Comparison of ENCODE assay signal across 26 cellular contexts in the genomic region with DNA sequence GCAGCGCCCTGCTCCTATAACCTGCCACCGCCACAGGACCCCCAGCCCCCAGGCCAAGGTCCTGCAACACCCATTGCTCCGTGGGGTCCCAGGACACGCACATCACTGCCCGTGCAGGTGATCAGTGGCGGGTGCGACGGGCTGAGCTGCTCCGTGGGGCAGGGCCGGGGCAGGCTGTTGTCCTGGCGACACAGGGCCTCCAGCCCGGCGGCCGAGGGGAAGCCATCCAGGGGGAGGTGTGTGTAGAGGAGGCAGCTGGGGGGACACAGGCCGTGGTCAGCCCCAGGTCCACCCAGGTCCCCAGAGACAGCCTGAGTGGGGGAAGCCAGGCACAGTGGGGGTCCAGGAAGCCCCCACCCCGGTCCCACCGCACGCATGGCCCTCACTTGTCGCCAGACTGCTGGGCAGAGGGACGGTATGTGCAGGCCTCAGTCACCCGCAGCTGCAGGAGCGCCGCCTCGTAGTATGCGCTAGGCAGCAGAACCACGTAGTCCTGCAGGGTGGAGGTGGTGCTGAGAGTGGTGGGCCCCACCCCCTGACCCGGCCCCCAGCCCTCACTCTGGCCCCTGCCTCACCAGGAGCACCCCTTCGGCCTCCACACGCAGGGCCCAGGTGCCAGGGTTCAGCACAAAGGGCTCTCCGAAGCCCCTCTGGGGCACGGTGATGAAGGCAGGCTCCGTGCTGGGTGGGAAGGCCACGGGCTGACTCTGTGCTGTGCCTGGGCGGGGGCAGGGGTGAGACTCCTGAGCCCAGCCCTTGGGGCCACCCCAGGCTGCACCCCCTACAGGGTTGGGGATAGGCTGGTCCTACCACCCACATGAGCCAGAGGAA.
"Had no signal": no experiment of that assay in that cellular context is flagged by ENCODE, and none has a peak within 500 bp of the region (broad histone marks: within the 10 kb centered on the region; RNA-seq: fewer than 3 reads in every experiment).

No MANE protein-coding gene starts in this region.

- H3K36me3 Mint-ChIP-seq: activated CD8-positive, alpha-beta memory T cell treated with anti-CD3 and anti-CD28 coated beads, Interleukin-2, amount 10 ng/mL, durations not matched to agents 7 days and 5 days; activated naive CD4-positive, alpha-beta T cell treated with anti-CD3 and anti-CD28 coated beads, Interleukin-2, amount 50 U/mL, for 24 hours had no signal

- H3K27me3 ChIP-seq: breast epithelium, MG63, SJSA1 had no signal

- H3K9me3 ChIP-seq: breast epithelium, MG63, SJSA1 had no signal

- H3K27ac Mint-ChIP-seq: activated B cell treated with CpG ODN at 0.5 μM for 24 hours; activated CD4-positive, alpha-beta T cell treated with anti-CD3 and anti-CD28 coated beads, Interleukin-2, amount 10 ng/mL, durations not matched to agents 24 days and 14 days; activated CD8-positive, alpha-beta memory T cell treated with anti-CD3 and anti-CD28 coated beads, Interleukin-2, amount 10 ng/mL, durations not matched to agents 7 days and 5 days; activated naive CD4-positive, alpha-beta T cell treated with anti-CD3 and anti-CD28 coated beads, Interleukin-2, amount 50 U/mL, for 24 hours; activated T-cell treated with anti-CD3 and anti-CD28 coated beads, Interleukin-2, amount 50 U/mL, for 24 hours; activated T-helper 1 cell treated with anti-CD3 and anti-CD28 coated beads, Interleukin-12 subunit alpha, Interleukin-12 subunit beta, Interleukin-2, Interleukin-4 antibody, amounts not matched to agents 30 ng/mL and 10 ng/mL and 1 ng/mL, durations not matched to agents 14 hours and 24 hours and 36 hours; T-helper 1 cell treated with Interleukin-12 subunit alpha and Interleukin-12 subunit beta and Interleukin-4 antibody, amounts not matched to agents 30 μg/mL and 1 μg/mL, for 36 hours had no signal

- DNase-seq: activated B cell treated with CpG ODN at 0.5 μM for 24 hours; activated CD4-positive, alpha-beta T cell treated with anti-CD3 and anti-CD28 coated beads for 1 hour; activated CD4-positive, alpha-beta T cell treated with anti-CD3 and anti-CD28 coated beads, Interleukin-2, amount 10 ng/mL, durations not matched to agents 24 days and 14 days; activated CD4-positive, alpha-beta T cell treated with anti-CD3 and anti-CD28 coated beads, Interleukin-2, amount 50 U/mL, for 48 hours; activated CD8-positive, alpha-beta memory T cell treated with anti-CD3 and anti-CD28 coated beads, Interleukin-2, amount 10 ng/mL, durations not matched to agents 7 days and 5 days; activated effector memory CD4-positive, alpha-beta T cell treated with Interleukin-2 at 50 U/mL for 16 hours; activated naive CD4-positive, alpha-beta T cell; activated T-cell treated with anti-CD3 and anti-CD28 coated beads, Interleukin-2, amount 50 U/mL, for 24 hours; aorta; central memory CD4-positive, alpha-beta T cell; MG63; NCI-H1105; NCI-H1436 treated with DMSO at 0.1 percent for 48 hours; NCI-H187; NCI-H2081; NCI-H524; PC-9; SHP77; T-helper 9 cell had no signal

- H3K4me1 Mint-ChIP-seq: activated CD4-positive, alpha-beta T cell treated with anti-CD3 and anti-CD28 coated beads, Interleukin-2, amount 10 ng/mL, durations not matched to agents 24 days and 14 days; activated CD8-positive, alpha-beta memory T cell treated with anti-CD3 and anti-CD28 coated beads, Interleukin-2, amount 10 ng/mL, durations not matched to agents 7 days and 5 days; activated naive CD4-positive, alpha-beta T cell treated with anti-CD3 and anti-CD28 coated beads, Interleukin-2, amount 50 U/mL, for 24 hours had no signal

- H3K27me3 Mint-ChIP-seq: activated B cell treated with CpG ODN at 0.5 μM for 24 hours; activated CD4-positive, alpha-beta T cell treated with anti-CD3 and anti-CD28 coated beads, Interleukin-2, amount 10 ng/mL, durations not matched to agents 24 days and 14 days; activated CD8-positive, alpha-beta memory T cell treated with anti-CD3 and anti-CD28 coated beads, Interleukin-2, amount 10 ng/mL, durations not matched to agents 7 days and 5 days had no signal

- H3K4me3 ChIP-seq: breast epithelium, MG63, PC-9, SJSA1 had no signal

- ATAC-seq: activated CD8-positive, alpha-beta memory T cell treated with anti-CD3 and anti-CD28 coated beads, Interleukin-2, amount 10 ng/mL, durations not matched to agents 7 days and 5 days; SK-N-SH treated with all-trans-retinoic acid at 6 μM for 48 hours had no signal

- H3K36me3 ChIP-seq: breast epithelium, SJSA1 had no signal

- H3K4me1 ChIP-seq: breast epithelium, SJSA1 had no signal

- H3K4me3 Mint-ChIP-seq: activated B cell treated with CpG ODN at 0.5 μM for 24 hours; activated CD4-positive, alpha-beta T cell treated with anti-CD3 and anti-CD28 coated beads, Interleukin-2, amount 10 ng/mL, durations not matched to agents 24 days and 14 days; activated CD8-positive, alpha-beta memory T cell treated with anti-CD3 and anti-CD28 coated beads, Interleukin-2, amount 10 ng/mL, durations not matched to agents 7 days and 5 days; activated naive CD4-positive, alpha-beta T cell treated with anti-CD3 and anti-CD28 coated beads, Interleukin-2, amount 50 U/mL, for 24 hours; activated T-cell treated with anti-CD3 and anti-CD28 coated beads, Interleukin-2, amount 50 U/mL, for 24 hours; activated T-helper 1 cell treated with anti-CD3 and anti-CD28 coated beads, Interleukin-12 subunit alpha, Interleukin-12 subunit beta, Interleukin-2, Interleukin-4 antibody, amounts not matched to agents 30 ng/mL and 10 ng/mL and 1 ng/mL, durations not matched to agents 14 hours and 24 hours and 36 hours; T-helper 1 cell treated with Interleukin-12 subunit alpha and Interleukin-12 subunit beta and Interleukin-4 antibody, amounts not matched to agents 30 μg/mL and 1 μg/mL, for 36 hours had no signal

- H3K9me3 Mint-ChIP-seq: activated B cell treated with CpG ODN at 0.5 μM for 24 hours; activated CD4-positive, alpha-beta T cell treated with anti-CD3 and anti-CD28 coated beads, Interleukin-2, amount 10 ng/mL, durations not matched to agents 24 days and 14 days; activated naive CD4-positive, alpha-beta T cell treated with anti-CD3 and anti-CD28 coated beads, Interleukin-2, amount 50 U/mL, for 24 hours; activated T-cell treated with anti-CD3 and anti-CD28 coated beads, Interleukin-2, amount 50 U/mL, for 24 hours; activated T-helper 1 cell treated with anti-CD3 and anti-CD28 coated beads, Interleukin-12 subunit alpha, Interleukin-12 subunit beta, Interleukin-2, Interleukin-4 antibody, amounts not matched to agents 30 ng/mL and 10 ng/mL and 1 ng/mL, durations not matched to agents 14 hours and 24 hours and 36 hours; T-helper 1 cell treated with Interleukin-12 subunit alpha and Interleukin-12 subunit beta and Interleukin-4 antibody, amounts not matched to agents 30 μg/mL and 1 μg/mL, for 36 hours had no signal

- H3K4me2 ChIP-seq: KMS-11, PC-9 had no signal

- H3K9ac ChIP-seq: KMS-11 had no signal

- H2AFZ ChIP-seq: PC-9 had no signal

- H3K27ac ChIP-seq: breast epithelium, KMS-11, PC-9, SJSA1 had no signal
